8 cellular contexts compared by ENCODE assay signal in genomic region chr15:83200162-83200561, GRCh38. TPM values are rescaled to one million over a fixed set of nuclear protein-coding genes. Genes with fewer than 3 reads are reported as not detected.
DNase-seq lines count a peak whose midpoint lies in the region; ATAC-seq and TF ChIP-seq lines count a peak whose summit lies in the region.
"Had no signal": no experiment of that assay in that cellular context is flagged by ENCODE, and none has a peak within 500 bp of the region (broad histone marks: within the 10 kb centered on the region; RNA-seq: fewer than 3 reads in every experiment).

No MANE protein-coding gene starts in this region.

- no peaks in the 10 kb centered on the region for H3K9me3 Mint-ChIP-seq in natural killer cell treated with Interleukin-12 subunit alpha and Interleukin-12 subunit beta and Interleukin-15 and Interleukin-18, amount 100 ng/mL, for 72 hours

- H3K4me3 ChIP-seq in GM06990 (replicated peaks; ENCODE audit: low read depth, low read length) (no peak overlapping the region), KMS-11 (IDR thresholded peaks at IDR 0.05; ENCODE audit: insufficient read depth, low read depth, low read length) (no peak overlapping the region), astrocyte of the cerebellum (ENCODE audit: low read depth, low read length) (no peak overlapping the region)

- no peaks in the 10 kb centered on the region for H3K79me2 ChIP-seq in KMS-11 (ENCODE audit: insufficient read depth, low read depth)

- no peaks in the 10 kb centered on the region for H3K27me3 Mint-ChIP-seq in natural killer cell treated with Interleukin-12 subunit alpha and Interleukin-12 subunit beta and Interleukin-15 and Interleukin-18, amount 100 ng/mL, for 72 hours

- H3K27ac ChIP-seq in KMS-11: peak overlapping the region; percentile 21; the same call in 1 of the 2 replicates

- no peak overlapping the region for H3K9ac ChIP-seq in KMS-11

- peak; percentile 50 for DNase-seq in GM06990 (ENCODE audit: extremely low read depth, insufficient read length)
- DNase-seq in astrocyte of the cerebellum (ENCODE audit: low read depth): peak; percentile 47
- DNase-seq in natural killer cell treated with Interleukin-12 subunit alpha and Interleukin-12 subunit beta and Interleukin-15 and Interleukin-18, amount 100 ng/mL, for 72 hours (ENCODE audit: low spot score): no peak
- no peak for DNase-seq in left cardiac atrium
- no peak for DNase-seq in NCI-H748 (lab: John Stamatoyannopoulos, UW; ENCODE audit: unreplicated experiment)
- no peak for DNase-seq in NCI-H2107 treated with DMSO at 0.1 percent for 48 hours (lab: John Stamatoyannopoulos, UW; ENCODE audit: unreplicated experiment)
- DNase-seq: COR-L47 had no signal

- H3K4me1 Mint-ChIP-seq in natural killer cell treated with Interleukin-12 subunit alpha and Interleukin-12 subunit beta and Interleukin-15 and Interleukin-18, amount 100 ng/mL, for 72 hours (ENCODE audit: low read depth in 2 of 2): peaks cover 55 to 72% of the 10 kb centered on the region in 2 donors

- no peak overlapping the region for H2AFZ ChIP-seq in KMS-11 (ENCODE audit: low read depth)

- intact Hi-C loops in left cardiac atrium (cut with DNase I): no loop called here

- peaks cover 35% of the 10 kb centered on the region for H3K4me1 ChIP-seq in KMS-11 (ENCODE audit: low read depth, poor library complexity, severe bottlenecking)

- H3K36me3 Mint-ChIP-seq in natural killer cell treated with Interleukin-12 subunit alpha and Interleukin-12 subunit beta and Interleukin-15 and Interleukin-18, amount 100 ng/mL, for 72 hours: no peaks in the 10 kb centered on the region

- no peak for TF ChIP-seq CTCF in GM06990 (IDR thresholded peaks at IDR 0.05; ENCODE audit: insufficient read depth, low read length, poor library complexity, severe bottlenecking)
- TF ChIP-seq CTCF in KMS-11 (conservative IDR thresholded peaks at IDR 0.05; ENCODE audit: low read depth, low read length): no peak
- TF ChIP-seq CTCF in astrocyte of the cerebellum (IDR thresholded peaks at IDR 0.05; ENCODE audit: low read depth, low read length, missing control alignments): no peak

- H3K27me3 ChIP-seq in GM06990 (replicated peaks; ENCODE audit: control insufficient read depth, insufficient read depth, low read length) (no peaks in the 10 kb centered on the region), KMS-11 (ENCODE audit: insufficient read depth, low read depth) (peaks cover 63% of the 10 kb centered on the region)

- H3K36me3 ChIP-seq in GM06990 (ENCODE audit: control insufficient read depth, insufficient read depth, low read length): no peaks in the 10 kb centered on the region
- H3K36me3 ChIP-seq in KMS-11 (ENCODE audit: insufficient read depth): no peaks in the 10 kb centered on the region

- peak overlapping the region; percentile 69 for H3K4me2 ChIP-seq in KMS-11

- H3K4me3 Mint-ChIP-seq in natural killer cell treated with Interleukin-12 subunit alpha and Interleukin-12 subunit beta and Interleukin-15 and Interleukin-18, amount 100 ng/mL, for 72 hours: peak overlapping the region; percentile 72

- peak overlapping the region; percentile 90 to 93 for H3K27ac Mint-ChIP-seq in natural killer cell treated with Interleukin-12 subunit alpha and Interleukin-12 subunit beta and Interleukin-15 and Interleukin-18, amount 100 ng/mL, for 72 hours

- H4K20me1 ChIP-seq in KMS-11 (ENCODE audit: insufficient read depth): no peaks in the 10 kb centered on the region

- ATAC-seq in natural killer cell treated with Interleukin-12 subunit alpha and Interleukin-12 subunit beta and Interleukin-15 and Interleukin-18, amount 100 ng/mL, for 72 hours: peak; percentile 69 to 80
- no peak for ATAC-seq in left cardiac atrium

- in situ Hi-C loops in astrocyte of the cerebellum (cut with HindIII; ENCODE audit: low sequenced_read_pairs): no loop called here

RNA-seq across cellular contexts. Expression of gene HDGFL3, which starts 7.5 kb away (rescaled TPM):
- total RNA-seq in natural killer cell treated with Interleukin-12 subunit alpha and Interleukin-12 subunit beta and Interleukin-15 and Interleukin-18, amount 100 ng/mL, for 72 hours: 10 to 100 TPM; 83.1 to 94.7 TPM
- total RNA-seq in left cardiac atrium: 10 to 100 TPM; 30.6 to 48.1 TPM

Comparison
In these comparisons a context has a peak if more than half of its experiments do, and no peak if none do; other contexts are left out.
1. DNase-seq: peak in GM06990 (single experiment) and astrocyte of the cerebellum (single experiment); none in natural killer cell treated with Interleukin-12 subunit alpha and Interleukin-12 subunit beta and Interleukin-15 and Interleukin-18, amount 100 ng/mL, for 72 hours (single experiment), left cardiac atrium (single experiment), NCI-H748 (single experiment) and NCI-H2107 treated with DMSO at 0.1 percent for 48 hours (single experiment).
2. ATAC-seq: peak in natural killer cell treated with Interleukin-12 subunit alpha and Interleukin-12 subunit beta and Interleukin-15 and Interleukin-18, amount 100 ng/mL, for 72 hours (2 of 2); none in left cardiac atrium (0 of 2).